ENCODE assay signal across 1 cellular context in the genomic region with DNA sequence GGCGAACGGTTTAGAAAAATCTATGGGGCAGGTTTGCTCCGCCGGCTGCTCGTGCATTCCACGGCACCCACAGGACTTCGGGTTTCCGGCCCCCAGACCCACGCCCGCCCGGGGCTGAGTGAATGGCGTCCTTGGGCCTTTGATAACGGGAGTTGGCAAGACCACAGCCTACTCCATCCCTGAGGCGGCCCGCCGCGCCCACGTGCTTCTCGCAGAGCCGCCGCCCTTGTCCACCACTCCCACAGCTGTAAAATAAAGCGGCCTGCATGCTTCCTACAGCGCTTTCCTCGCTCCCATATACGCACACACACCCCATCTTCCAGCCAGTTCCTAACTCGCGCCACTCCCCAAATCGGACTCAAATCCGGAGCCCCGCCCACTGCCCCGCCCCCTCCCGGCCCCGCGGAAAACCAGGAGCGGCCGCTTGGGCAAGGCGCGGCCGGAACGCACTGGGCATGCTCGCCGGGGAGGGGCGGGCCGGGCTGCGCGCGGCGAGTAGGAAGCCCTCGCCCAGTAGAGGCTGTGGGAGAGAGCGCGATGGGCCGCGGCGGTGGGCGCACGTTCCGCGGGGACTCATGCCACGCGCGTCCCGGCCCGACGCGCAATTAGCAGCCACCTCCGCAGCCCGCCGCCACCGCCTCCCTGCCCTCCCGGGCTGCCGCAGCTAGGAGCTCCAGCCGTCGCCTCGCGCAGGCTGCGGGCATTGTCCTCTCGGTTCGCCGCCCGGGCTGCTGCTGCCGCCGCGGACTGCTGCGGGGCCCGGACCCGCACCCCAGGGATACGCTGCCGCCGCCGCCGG.
A peak's percentile ranks its signal among the peaks of the same experiment; 100 is the strongest.
TF ChIP-seq lines count a peak whose summit lies in the region.

Gene RAP2B, plus strand, starts transcription at position 513 of the 799 bp plus-strand sequence. CDS start 468 bp downstream, outside the sequence.

TF ChIP-seq in HepG2, 621 proteins besides CTCF, POLR2A, EP300 and RAD21 (continued from another document and continues in another):
- peak; percentile 85 for TF ChIP-seq ZNF142 (CRISPR knock-in tag; IDR thresholded peaks at IDR 0.05)
- TF ChIP-seq, protein P1, sequence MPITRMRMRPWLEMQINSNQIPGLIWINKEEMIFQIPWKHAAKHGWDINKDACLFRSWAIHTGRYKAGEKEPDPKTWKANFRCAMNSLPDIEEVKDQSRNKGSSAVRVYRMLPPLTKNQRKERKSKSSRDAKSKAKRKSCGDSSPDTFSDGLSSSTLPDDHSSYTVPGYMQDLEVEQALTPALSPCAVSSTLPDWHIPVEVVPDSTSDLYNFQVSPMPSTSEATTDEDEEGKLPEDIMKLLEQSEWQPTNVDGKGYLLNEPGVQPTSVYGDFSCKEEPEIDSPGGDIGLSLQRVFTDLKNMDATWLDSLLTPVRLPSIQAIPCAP (CRISPR knock-in tag; IDR thresholded peaks at IDR 0.05; ENCODE audit: low read depth) = 0 out of 2 replicates have a peak, but pooled peaks have one; percentile 70
- TF ChIP-seq PHF20 (CRISPR knock-in tag; IDR thresholded peaks at IDR 0.05) = peak; percentile 44; the same call in 1 of the 2 replicates
- no peak for TF ChIP-seq HMGA1 (CRISPR knock-in tag; conservative IDR thresholded peaks at IDR 0.05)
- TF ChIP-seq ZNF746 (CRISPR knock-in tag; IDR thresholded peaks at IDR 0.05) = peak; percentile 56; the same call in 1 of the 2 replicates
- peak; percentile 45; the same call in 1 of the 2 replicates for TF ChIP-seq ELF1 (CRISPR knock-in tag; IDR thresholded peaks at IDR 0.05)
- TF ChIP-seq ZBTB7A (CRISPR knock-in tag; IDR thresholded peaks at IDR 0.05) = peak; percentile 72; the same call in 1 of the 2 replicates
- peak; percentile 95; the same call in 1 of the 2 replicates for TF ChIP-seq SRY (CRISPR knock-in tag; IDR thresholded peaks at IDR 0.05)
- TF ChIP-seq WIZ (CRISPR knock-in tag; IDR thresholded peaks at IDR 0.05) = no peak; the same call in 1 of the 2 replicates
- peak; percentile 57; the same call in 1 of the 2 replicates for TF ChIP-seq BCL6 (CRISPR knock-in tag; IDR thresholded peaks at IDR 0.05)
- peak; percentile 98; the same call in 1 of the 2 replicates for TF ChIP-seq ZFP82 (CRISPR knock-in tag; IDR thresholded peaks at IDR 0.05; ENCODE audit: borderline replicate concordance)
- peak; percentile 28 for TF ChIP-seq XRCC5 (optimal IDR thresholded peaks at IDR 0.05; ENCODE audit: low read length)
- TF ChIP-seq, protein P2, sequence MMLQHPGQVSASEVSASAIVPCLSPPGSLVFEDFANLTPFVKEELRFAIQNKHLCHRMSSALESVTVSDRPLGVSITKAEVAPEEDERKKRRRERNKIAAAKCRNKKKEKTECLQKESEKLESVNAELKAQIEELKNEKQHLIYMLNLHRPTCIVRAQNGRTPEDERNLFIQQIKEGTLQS (CRISPR knock-in tag; IDR thresholded peaks at IDR 0.05) = peak; percentile 22; the same call in 1 of the 2 replicates
- TF ChIP-seq IRF9 (CRISPR knock-in tag; IDR thresholded peaks at IDR 0.05; ENCODE audit: borderline replicate concordance) = peak; percentile 89
- no peak for TF ChIP-seq RBM22 (optimal IDR thresholded peaks at IDR 0.05; ENCODE audit: low read length)
- no peak for TF ChIP-seq ELK4 (CRISPR knock-in tag; IDR thresholded peaks at IDR 0.05; ENCODE audit: borderline replicate concordance)
- TF ChIP-seq ZNF18 (CRISPR knock-in tag; IDR thresholded peaks at IDR 0.05; ENCODE audit: insufficient replicate concordance) = peak; percentile 76
- peak; percentile 68; the same call in 1 of the 2 replicates for TF ChIP-seq ZNF766 (CRISPR knock-in tag; IDR thresholded peaks at IDR 0.05; ENCODE audit: borderline replicate concordance)
- peak; percentile 89; the same call in 1 of the 2 replicates for TF ChIP-seq RFXAP (CRISPR knock-in tag; IDR thresholded peaks at IDR 0.05; ENCODE audit: borderline replicate concordance)
- peak; percentile 86 for TF ChIP-seq TFDP1 (CRISPR knock-in tag; IDR thresholded peaks at IDR 0.05; ENCODE audit: borderline replicate concordance)
- peak; percentile 96 for TF ChIP-seq ZNF773 (CRISPR knock-in tag; IDR thresholded peaks at IDR 0.05; ENCODE audit: borderline replicate concordance)
- TF ChIP-seq FOXO1 (CRISPR knock-in tag; IDR thresholded peaks at IDR 0.05) = peak; percentile 25; the same call in 1 of the 2 replicates
- TF ChIP-seq ZNF891 (CRISPR knock-in tag; IDR thresholded peaks at IDR 0.05) = peak; percentile 77
- peak; percentile 85 for TF ChIP-seq ZNF574 (CRISPR knock-in tag; IDR thresholded peaks at IDR 0.05)
- no peak for TF ChIP-seq SETDB1 (CRISPR knock-in tag; IDR thresholded peaks at IDR 0.05; ENCODE audit: borderline replicate concordance)
- TF ChIP-seq SALL1 (CRISPR knock-in tag; IDR thresholded peaks at IDR 0.05) = peak; percentile 94
- TF ChIP-seq, protein P3, sequence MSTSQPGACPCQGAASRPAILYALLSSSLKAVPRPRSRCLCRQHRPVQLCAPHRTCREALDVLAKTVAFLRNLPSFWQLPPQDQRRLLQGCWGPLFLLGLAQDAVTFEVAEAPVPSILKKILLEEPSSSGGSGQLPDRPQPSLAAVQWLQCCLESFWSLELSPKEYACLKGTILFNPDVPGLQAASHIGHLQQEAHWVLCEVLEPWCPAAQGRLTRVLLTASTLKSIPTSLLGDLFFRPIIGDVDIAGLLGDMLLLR (CRISPR knock-in tag; IDR thresholded peaks at IDR 0.05) = peak; percentile 62; the same call in 1 of the 2 replicates
- TF ChIP-seq, protein P4, sequence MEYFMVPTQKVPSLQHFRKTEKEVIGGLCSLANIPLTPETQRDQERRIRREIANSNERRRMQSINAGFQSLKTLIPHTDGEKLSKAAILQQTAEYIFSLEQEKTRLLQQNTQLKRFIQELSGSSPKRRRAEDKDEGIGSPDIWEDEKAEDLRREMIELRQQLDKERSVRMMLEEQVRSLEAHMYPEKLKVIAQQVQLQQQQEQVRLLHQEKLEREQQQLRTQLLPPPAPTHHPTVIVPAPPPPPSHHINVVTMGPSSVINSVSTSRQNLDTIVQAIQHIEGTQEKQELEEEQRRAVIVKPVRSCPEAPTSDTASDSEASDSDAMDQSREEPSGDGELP (IDR thresholded peaks at IDR 0.05; ENCODE audit: borderline replicate concordance, low read depth) = peak; percentile 14; the same call in 1 of the 2 replicates
- TF ChIP-seq SIN3A (IDR thresholded peaks at IDR 0.05; ENCODE audit: borderline replicate concordance, low read depth, low read length) = peak; percentile 34; the same call in 1 of the 2 replicates
- peak; percentile 73; the same call in 1 of the 2 replicates for TF ChIP-seq DZIP1 (CRISPR knock-in tag; IDR thresholded peaks at IDR 0.05)
